19 cellular contexts compared by ENCODE assay signal in the genomic region with DNA sequence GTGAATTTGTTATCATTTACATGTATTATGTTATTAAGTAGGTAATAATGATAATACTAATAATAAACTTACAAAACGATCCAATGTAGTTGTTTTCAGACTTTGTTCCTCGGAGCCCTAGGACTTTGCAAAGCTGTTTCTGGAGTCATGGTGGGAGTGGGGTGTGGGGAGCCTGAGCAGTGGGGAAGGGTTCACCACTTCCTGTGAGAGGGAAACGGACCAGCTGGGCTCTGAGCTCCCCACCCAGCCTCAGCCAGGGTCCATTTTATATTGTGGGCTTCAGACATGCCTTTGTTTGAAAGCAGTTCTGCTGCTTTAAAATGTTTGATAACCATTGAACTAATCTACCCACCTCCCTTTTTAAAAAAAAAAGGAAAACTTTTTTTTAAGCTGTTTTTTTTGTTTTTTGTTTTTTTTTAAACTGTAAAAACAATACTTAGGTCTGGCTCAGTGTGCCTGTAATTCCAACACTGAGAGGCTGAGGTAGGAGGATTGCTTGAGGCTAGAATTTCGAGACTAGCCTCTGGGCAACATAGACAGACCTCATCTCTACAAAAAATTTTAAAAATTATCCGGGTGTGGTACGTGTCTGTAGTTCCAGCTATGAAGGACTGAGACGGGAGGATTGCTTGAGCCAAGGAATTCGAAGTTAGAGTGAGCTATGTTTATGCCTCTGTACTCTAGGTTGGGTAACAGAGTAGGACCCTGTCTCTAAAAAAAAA.
DNase-seq lines count a peak whose midpoint lies in the region; ATAC-seq lines count a peak whose summit lies in the region.
"Had no signal": no experiment of that assay in that cellular context is flagged by ENCODE, and none has a peak within 500 bp of the region (broad histone marks: within the 10 kb centered on the region; RNA-seq: fewer than 3 reads in every experiment).

No MANE protein-coding gene starts in this region.

- H3K4me2 ChIP-seq in BLaER1 treated with 17β-estradiol and CSF1 and Interleukin-3, amounts not matched to agents 10 nM and 100 nM: peak overlapping the region; percentile 33 to 84 (median 62); a peak in 21 of 22 replicates

- H3K4me1 ChIP-seq in BLaER1 treated with 17β-estradiol and CSF1 and Interleukin-3, amounts not matched to agents 10 nM and 100 nM: peaks cover 16 to 29% (median 23%) of the 10 kb centered on the region in 10 experiments
- H3K4me1 ChIP-seq: parathyroid adenoma had no signal

- no peak for ATAC-seq in GM21529 (IDR thresholded peaks at IDR 0.05; ENCODE audit: unreplicated experiment)
- ATAC-seq in stimulated activated naive CD8-positive, alpha-beta T cell treated with anti-CD3 and anti-CD28 coated beads, Interleukin-15, Interleukin-2, amounts not matched to agents 100 U/mL and 50 U/mL, for 24 hours: no peak
- ATAC-seq: left ventricle myocardium superior had no signal

- peak overlapping the region in 10 of 11 experiments; percentile 2 to 58 (median 34); a peak in 12 of 22 replicates for H3K9ac ChIP-seq in BLaER1 treated with 17β-estradiol and CSF1 and Interleukin-3, amounts not matched to agents 10 nM and 100 nM
- H3K9ac ChIP-seq in SK-N-MC (ENCODE audit: insufficient read length): no peak overlapping the region
- H3K9ac ChIP-seq: parathyroid adenoma had no signal

- peak overlapping the region in 10 of 11 experiments; percentile 11 to 79 (median 66); a peak in 18 of 22 replicates for H3K27ac ChIP-seq in BLaER1 treated with 17β-estradiol and CSF1 and Interleukin-3, amounts not matched to agents 10 nM and 100 nM
- H3K27ac ChIP-seq in SK-N-MC: peak overlapping the region; percentile 64; the same call in 1 of the 2 replicates
- H3K27ac ChIP-seq: dorsolateral prefrontal cortex, parathyroid adenoma had no signal

- no peaks in the 10 kb centered on the region for H4K20me1 ChIP-seq in BLaER1 treated with 17β-estradiol and CSF1 and Interleukin-3, amounts not matched to agents 10 nM and 100 nM

- H3K4me3 ChIP-seq in BLaER1 treated with 17β-estradiol and CSF1 and Interleukin-3, amounts not matched to agents 10 nM and 100 nM: no peak overlapping the region
- no peak overlapping the region for H3K4me3 ChIP-seq in SK-N-MC
- H3K4me3 ChIP-seq: dorsolateral prefrontal cortex had no signal

- H3K9me3 ChIP-seq in BLaER1 treated with 17β-estradiol and CSF1 and Interleukin-3, amounts not matched to agents 10 nM and 100 nM (replicated peaks in 1 of 11): no peaks in the 10 kb centered on the region
- H3K9me3 ChIP-seq in SK-N-MC (ENCODE audit: low read depth, low read length): no peaks in the 10 kb centered on the region

- H3K27me3 ChIP-seq in BLaER1 treated with 17β-estradiol and CSF1 and Interleukin-3, amounts not matched to agents 10 nM and 100 nM: no peaks in the 10 kb centered on the region
- H3K27me3 ChIP-seq: dorsolateral prefrontal cortex had no signal

- peaks cover 0 to 10% (median 0%) of the 10 kb centered on the region in 11 experiments; a peak in 2 of 22 replicates for H3K36me3 ChIP-seq in BLaER1 treated with 17β-estradiol and CSF1 and Interleukin-3, amounts not matched to agents 10 nM and 100 nM
- no peaks in the 10 kb centered on the region for H3K36me3 ChIP-seq in SK-N-MC (ENCODE audit: insufficient read depth, low read length)

- peak; percentile 67 for DNase-seq in KG1 (lab: John Stamatoyannopoulos, UW)
- DNase-seq in SK-N-MC (ENCODE audit: low read depth, low spot score): no peak
- DNase-seq in iPS-NIHi11 (ENCODE audit: low spot score): peak; percentile 40
- no peak for DNase-seq in T-helper 2 cell
- no peak for DNase-seq in NCI-H345 (lab: John Stamatoyannopoulos, UW)
- DNase-seq in stimulated activated naive CD8-positive, alpha-beta T cell treated with anti-CD3 and anti-CD28 coated beads, Interleukin-15, Interleukin-2, amounts not matched to agents 100 U/mL and 50 U/mL, for 24 hours: no peak
- DNase-seq: activated CD4-positive, alpha-beta T cell treated with anti-CD3 and anti-CD28 coated beads for 4 hours; activated naive CD8-positive, alpha-beta T cell treated with anti-CD3 and anti-CD28 coated beads, Interleukin-2, amount 10 ng/mL, durations not matched to agents 7 days and 5 days; DMS153; dorsolateral prefrontal cortex; GF-D8; left ventricle myocardium superior; NCI-H1436 treated with DMSO at 0.1 percent for 48 hours; NCI-H524; substantia nigra; T1000 had no signal

Comparison
In these comparisons a context has a peak if more than half of its experiments do, and no peak if none do; other contexts are left out.
1. DNase-seq: peak in KG1 (single experiment) and iPS-NIHi11 (single experiment); none in SK-N-MC (single experiment), T-helper 2 cell (0 of 5), NCI-H345 (single experiment) and stimulated activated naive CD8-positive, alpha-beta T cell treated with anti-CD3 and anti-CD28 coated beads, Interleukin-15, Interleukin-2, amounts not matched to agents 100 U/mL and 50 U/mL, for 24 hours (single experiment).